1 cellular context compared by ENCODE assay signal in the genomic region with DNA sequence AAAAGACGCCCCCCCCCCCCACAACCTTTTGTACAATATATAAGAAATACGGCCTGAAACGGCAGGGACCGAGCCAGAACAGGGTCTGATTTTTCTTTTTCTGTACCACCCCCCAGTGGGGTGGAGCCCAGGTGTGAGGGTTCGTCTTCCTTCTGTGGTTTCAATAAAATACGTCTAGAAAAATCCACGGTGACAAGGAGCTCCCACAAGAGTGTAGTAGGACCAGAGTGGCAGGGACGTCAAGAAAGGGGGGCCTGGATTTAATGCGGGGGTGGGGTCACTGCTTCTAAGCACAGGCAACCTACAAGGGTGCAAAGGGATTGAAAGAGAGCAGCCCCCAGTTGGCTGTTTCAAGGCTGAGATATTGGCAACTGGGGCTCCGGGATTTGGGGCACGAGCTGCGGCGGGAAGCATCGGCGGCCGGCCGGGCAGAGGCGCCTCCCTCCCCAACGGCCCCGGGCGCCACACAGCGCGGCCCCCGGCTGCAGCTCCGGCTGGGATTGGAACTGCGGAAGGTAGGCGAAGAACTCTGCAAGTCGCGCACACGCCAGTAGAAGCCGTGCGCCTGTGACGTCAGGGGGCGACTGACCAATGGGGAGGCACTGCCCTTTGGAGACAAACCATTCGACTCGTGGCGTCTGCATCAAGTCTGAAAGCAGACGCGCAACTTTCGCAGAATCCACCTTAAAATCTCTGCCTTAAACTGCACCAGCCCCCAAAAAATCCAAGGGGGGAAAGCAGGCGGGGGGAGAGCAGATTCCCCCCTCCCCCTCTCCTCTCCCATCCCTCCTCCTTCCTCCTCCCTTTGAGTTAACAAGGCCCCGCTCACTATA.
TF ChIP-seq lines count a peak whose summit lies in the region.

A gene (plus strand): TSS at position 623 of the 833 bp plus-strand sequence. CDS start 425 bp downstream, outside the sequence.

TF ChIP-seq in HEK293, 187 proteins besides CTCF, POLR2A, EP300 and RAD21 (continued from another document):
- TF ChIP-seq, protein P1, sequence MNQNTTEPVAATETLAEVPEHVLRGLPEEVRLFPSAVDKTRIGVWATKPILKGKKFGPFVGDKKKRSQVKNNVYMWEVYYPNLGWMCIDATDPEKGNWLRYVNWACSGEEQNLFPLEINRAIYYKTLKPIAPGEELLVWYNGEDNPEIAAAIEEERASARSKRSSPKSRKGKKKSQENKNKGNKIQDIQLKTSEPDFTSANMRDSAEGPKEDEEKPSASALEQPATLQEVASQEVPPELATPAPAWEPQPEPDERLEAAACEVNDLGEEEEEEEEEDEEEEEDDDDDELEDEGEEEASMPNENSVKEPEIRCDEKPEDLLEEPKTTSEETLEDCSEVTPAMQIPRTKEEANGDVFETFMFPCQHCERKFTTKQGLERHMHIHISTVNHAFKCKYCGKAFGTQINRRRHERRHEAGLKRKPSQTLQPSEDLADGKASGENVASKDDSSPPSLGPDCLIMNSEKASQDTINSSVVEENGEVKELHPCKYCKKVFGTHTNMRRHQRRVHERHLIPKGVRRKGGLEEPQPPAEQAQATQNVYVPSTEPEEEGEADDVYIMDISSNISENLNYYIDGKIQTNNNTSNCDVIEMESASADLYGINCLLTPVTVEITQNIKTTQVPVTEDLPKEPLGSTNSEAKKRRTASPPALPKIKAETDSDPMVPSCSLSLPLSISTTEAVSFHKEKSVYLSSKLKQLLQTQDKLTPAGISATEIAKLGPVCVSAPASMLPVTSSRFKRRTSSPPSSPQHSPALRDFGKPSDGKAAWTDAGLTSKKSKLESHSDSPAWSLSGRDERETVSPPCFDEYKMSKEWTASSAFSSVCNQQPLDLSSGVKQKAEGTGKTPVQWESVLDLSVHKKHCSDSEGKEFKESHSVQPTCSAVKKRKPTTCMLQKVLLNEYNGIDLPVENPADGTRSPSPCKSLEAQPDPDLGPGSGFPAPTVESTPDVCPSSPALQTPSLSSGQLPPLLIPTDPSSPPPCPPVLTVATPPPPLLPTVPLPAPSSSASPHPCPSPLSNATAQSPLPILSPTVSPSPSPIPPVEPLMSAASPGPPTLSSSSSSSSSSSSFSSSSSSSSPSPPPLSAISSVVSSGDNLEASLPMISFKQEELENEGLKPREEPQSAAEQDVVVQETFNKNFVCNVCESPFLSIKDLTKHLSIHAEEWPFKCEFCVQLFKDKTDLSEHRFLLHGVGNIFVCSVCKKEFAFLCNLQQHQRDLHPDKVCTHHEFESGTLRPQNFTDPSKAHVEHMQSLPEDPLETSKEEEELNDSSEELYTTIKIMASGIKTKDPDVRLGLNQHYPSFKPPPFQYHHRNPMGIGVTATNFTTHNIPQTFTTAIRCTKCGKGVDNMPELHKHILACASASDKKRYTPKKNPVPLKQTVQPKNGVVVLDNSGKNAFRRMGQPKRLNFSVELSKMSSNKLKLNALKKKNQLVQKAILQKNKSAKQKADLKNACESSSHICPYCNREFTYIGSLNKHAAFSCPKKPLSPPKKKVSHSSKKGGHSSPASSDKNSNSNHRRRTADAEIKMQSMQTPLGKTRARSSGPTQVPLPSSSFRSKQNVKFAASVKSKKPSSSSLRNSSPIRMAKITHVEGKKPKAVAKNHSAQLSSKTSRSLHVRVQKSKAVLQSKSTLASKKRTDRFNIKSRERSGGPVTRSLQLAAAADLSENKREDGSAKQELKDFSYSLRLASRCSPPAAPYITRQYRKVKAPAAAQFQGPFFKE (tag by site-specific recombination; IDR thresholded peaks at IDR 0.05; ENCODE audit: borderline replicate concordance) = no peak
